ENCODE assay signal across 8 cellular contexts in genomic region chr2:185291035-185291647, GRCh38.
DNase-seq lines count a peak whose midpoint lies in the region; TF ChIP-seq lines count a peak whose summit lies in the region.

No MANE protein-coding gene starts in this region.

- H3K9me3 ChIP-seq in WERI-Rb-1 (ENCODE audit: severe bottlenecking) = no peaks in the 10 kb centered on the region
- no peaks in the 10 kb centered on the region for H3K9me3 ChIP-seq in transverse colon

- H3K36me3 ChIP-seq in WERI-Rb-1 (no peaks in the 10 kb centered on the region), transverse colon (no peaks in the 10 kb centered on the region)

- POLR2A ChIA-PET in HEK293T (lab: Yijun Ruan, JAX) = interaction anchor here (0.6 kb wide), 1 partner anchor 501 kb away, joined by 3 read pairs; no protein-coding TSS in a partner anchor

- TF ChIP-seq EP300 in transverse colon (IDR thresholded peaks at IDR 0.05; ENCODE audit: low read depth) = no peak

- H3K4me3 ChIP-seq in GM12864 (ENCODE audit: low read depth, low read length) (no peak overlapping the region), LNCaP clone FGC (ENCODE audit: low read depth, low read length) (no peak overlapping the region), WERI-Rb-1 (ENCODE audit: low read depth, low read length) (no peak overlapping the region), transverse colon (no peak overlapping the region)

- 25 to 45% methylated on average over 1 to 7 of the region's 7 CpGs for WGBS in transverse colon (ENCODE audit: low coverage in 1 of 2), 2 donors

- TF ChIP-seq POLR2A in transverse colon (IDR thresholded peaks at IDR 0.05) = no peak

- peak; percentile 80 for TF ChIP-seq CTCF in GM12864 (IDR thresholded peaks at IDR 0.05; ENCODE audit: low read depth, low read length, missing control alignments)
- peak; percentile 27 for TF ChIP-seq CTCF in LNCaP clone FGC (IDR thresholded peaks at IDR 0.05; ENCODE audit: control insufficient read depth, extremely low read depth, insufficient read depth)
- TF ChIP-seq CTCF in WERI-Rb-1 (IDR thresholded peaks at IDR 0.05; ENCODE audit: low read depth, low read length) = peak; percentile 90
- peak; percentile 53 to 70 (median 64) for TF ChIP-seq CTCF in transverse colon (IDR thresholded peaks at IDR 0.05)

- DNase-seq in A172 (ENCODE audit: low spot score) (peak; percentile 36), GM12864 (ENCODE audit: low read depth) (peak; percentile 5), HEK293T (ENCODE audit: extremely low spot score) (peak; percentile 32), LNCaP clone FGC (ENCODE audit: low read depth) (no peak), WERI-Rb-1 (peak; percentile 82), iPS DF 19.7 (ENCODE audit: low read depth, low spot score) (peak; percentile 69), transverse colon (peak; percentile 54)
- no peak for DNase-seq in effector CD8-positive, alpha-beta T cell (lab: John Stamatoyannopoulos, UW)

- H3K27me3 ChIP-seq in WERI-Rb-1 (ENCODE audit: insufficient read depth, low read depth, severe bottlenecking) (no peaks in the 10 kb centered on the region), transverse colon (no peaks in the 10 kb centered on the region)

- in situ Hi-C loops in transverse colon (cut with MboI; ENCODE audit: low pct_ligation_motif_present in 1 of 4, low pct_unique_long_range_greater_than_20kb in 1 of 4, low sequenced_read_pairs in 3 of 4) = no loop called here

- H3K27ac ChIP-seq in WERI-Rb-1 (no peak overlapping the region), transverse colon (no peak overlapping the region)

- H3K4me1 ChIP-seq in transverse colon = no peaks in the 10 kb centered on the region

- CTCF ChIA-PET in HEK293T (lab: Yijun Ruan, JAX) = interaction anchor here (1.0 to 2.1 kb wide), 2 partner anchors 448 to 449 kb away, joined by 3 to 10 read pairs; partner anchors contain the start of gene FSIP2

- intact Hi-C loops in transverse colon (cut with DNase I; ENCODE audit: low total_unique reads) = no loop called here

TF ChIP-seq in HEK293T, 16 proteins besides CTCF, POLR2A, EP300 and RAD21:
- TF ChIP-seq CTBP1 (IDR thresholded peaks at IDR 0.05; ENCODE audit: borderline replicate concordance) (no peak), FOXK2 (IDR thresholded peaks at IDR 0.05) (no peak), NFRKB (IDR thresholded peaks at IDR 0.05) (no peak), ARNT (IDR thresholded peaks at IDR 0.05) (no peak), HDGF (IDR thresholded peaks at IDR 0.05; ENCODE audit: borderline replicate concordance) (no peak), ELF4 (IDR thresholded peaks at IDR 0.05) (no peak), ZNF384 (IDR thresholded peaks at IDR 0.05) (no peak), L3MBTL2 (conservative IDR thresholded peaks at IDR 0.05) (no peak), TARDBP (IDR thresholded peaks at IDR 0.05) (no peak), FOXM1 (IDR thresholded peaks at IDR 0.05; ENCODE audit: borderline replicate concordance) (no peak), LEF1 (IDR thresholded peaks at IDR 0.05; ENCODE audit: borderline replicate concordance) (no peak), PKNOX1 (IDR thresholded peaks at IDR 0.05) (no peak), FOXA1 (IDR thresholded peaks at IDR 0.05) (no peak), SUZ12 (IDR thresholded peaks at IDR 0.05) (no peak)
TF ChIP-seq in HEK293T: peak in this region for 0.

Comparison
In these comparisons a context has a peak if more than half of its experiments do, and no peak if none do; other contexts are left out.
1. DNase-seq: peak in A172 (single experiment), GM12864 (single experiment), HEK293T (single experiment), WERI-Rb-1 (single experiment), iPS DF 19.7 (single experiment) and transverse colon (single experiment); none in LNCaP clone FGC (single experiment) and effector CD8-positive, alpha-beta T cell (single experiment).
2. CTCF ChIP-seq: peak in every context shown above with its lines; median percentile 90 in WERI-Rb-1; 80 in GM12864; 64 in transverse colon; 27 in LNCaP clone FGC.